ENCODE assay signal across 21 cellular contexts in genomic region chr9:124960409-124960752, GRCh38. TPM values are rescaled to one million over a fixed set of nuclear protein-coding genes. Genes with fewer than 3 reads are reported as not detected.
DNase-seq lines count a peak whose midpoint lies in the region; ATAC-seq, FAIRE-seq and TF ChIP-seq lines count a peak whose summit lies in the region.
"Had no signal": no experiment of that assay in that cellular context is flagged by ENCODE, and none has a peak within 500 bp of the region (broad histone marks: within the 10 kb centered on the region; RNA-seq: fewer than 3 reads in every experiment).

No MANE protein-coding gene starts in this region.

- FAIRE-seq in kidney (lab: Jason Lieb, UNC), result no peak
- FAIRE-seq: A549, GM12878, GM18507, GM19239 had no signal

- no peaks in the 10 kb centered on the region for H4K20me1 ChIP-seq in GM23248 (ENCODE audit: insufficient read depth)

- WGBS in GM23248 (ENCODE audit: low coverage in 1 of 2, low lambda C conversion rate in 2 of 2, missing lambda C conversion rate in 2 of 2), 2 experiments, result 69 to 78% methylated on average over 2 of the region's 2 CpGs

- H3K4me1 ChIP-seq in GM23248 (ENCODE audit: insufficient read depth), result no peaks in the 10 kb centered on the region
- H3K4me1 ChIP-seq in kidney (ENCODE audit: control insufficient read depth in 1 of 2, insufficient read depth in 1 of 2, low read depth in 1 of 2, low read length in 2 of 2), result no peaks in the 10 kb centered on the region
- H3K4me1 ChIP-seq: A549 had no signal

- H3K9me2 ChIP-seq in GM23248 (ENCODE audit: insufficient read depth), result no peaks in the 10 kb centered on the region

- peak; percentile 36 for DNase-seq in GM23248
- DNase-seq in RKO (ENCODE audit: low spot score), result peak; percentile 54
- peak; percentile 19 for DNase-seq in choroid plexus epithelial cell (ENCODE audit: low read depth)
- peak; percentile 57 to 80 for DNase-seq in foreskin fibroblast
- no peak for DNase-seq in NOMO-1 treated with DMSO at 0.1 percent for 48 hours (lab: John Stamatoyannopoulos, UW; ENCODE audit: unreplicated experiment)
- no peak for DNase-seq in CD4-positive, alpha-beta T cell
- no peak for DNase-seq in kidney
- DNase-seq: Calu3; CD4-positive, CD25-positive, alpha-beta regulatory T cell; Karpas-422; NCI-H1417; NCI-H1930; NCI-H2171; NCI-H510A; SIG-M5 had no signal

- in situ Hi-C loops in GM23248 (cut with MboI), result no loop called here

- no peaks in the 10 kb centered on the region for H3K9me3 Mint-ChIP-seq in CD4-positive, alpha-beta T cell
- H3K9me3 Mint-ChIP-seq: GM23338 had no signal

- no peaks in the 10 kb centered on the region for H3K9me3 ChIP-seq in GM23248 (ENCODE audit: low read depth)
- no peaks in the 10 kb centered on the region for H3K9me3 ChIP-seq in CD4-positive, alpha-beta T cell (ENCODE audit: control insufficient read depth, low read length)
- H3K9me3 ChIP-seq in kidney (ENCODE audit: control insufficient read depth in 1 of 2, low read length in 2 of 2), result no peaks in the 10 kb centered on the region
- H3K9me3 ChIP-seq: A549 had no signal

- H3K9ac ChIP-seq in GM23248, result no peak overlapping the region
- no peak overlapping the region for H3K9ac ChIP-seq in kidney (ENCODE audit: low read length in 2 of 2)

- H3K4me2 ChIP-seq in GM23248 (ENCODE audit: unreplicated experiment), result no peak overlapping the region
- H3K4me2 ChIP-seq: A549, GM23338 had no signal

- POLR2A ChIA-PET in CD4-positive, alpha-beta T cell (lab: Charles Lee), result no interaction called here

- H3K4me3 ChIP-seq in GM23248, result no peak overlapping the region
- H3K4me3 ChIP-seq in choroid plexus epithelial cell (ENCODE audit: low read depth, low read length), result no peak overlapping the region
- no peak overlapping the region for H3K4me3 ChIP-seq in foreskin fibroblast (ENCODE audit: low read depth in 1 of 2, low read length in 2 of 2)
- no peak overlapping the region for H3K4me3 ChIP-seq in kidney (ENCODE audit: low read length in 2 of 2)
- H3K4me3 ChIP-seq: A549, GM12878, GM23338 had no signal

- no peak overlapping the region for H2AFZ ChIP-seq in GM23248
- H2AFZ ChIP-seq: GM23338 had no signal

- no peaks in the 10 kb centered on the region for H3K79me2 ChIP-seq in GM23248 (ENCODE audit: insufficient read depth)

- H3K36me3 ChIP-seq in GM23248 (ENCODE audit: low read depth) (no peaks in the 10 kb centered on the region), kidney (ENCODE audit: control insufficient read depth in 1 of 2, insufficient read depth in 2 of 2, low read length in 2 of 2) (no peaks in the 10 kb centered on the region)

- TF ChIP-seq CTCF in choroid plexus epithelial cell (conservative IDR thresholded peaks at IDR 0.05; ENCODE audit: low read depth, low read length) (no peak), foreskin fibroblast (IDR thresholded peaks at IDR 0.05; ENCODE audit: low read depth, low read length) (no peak), kidney (IDR thresholded peaks at IDR 0.05; ENCODE audit: borderline replicate concordance, extremely low read depth, insufficient read depth) (no peak)
- TF ChIP-seq CTCF in CD4-positive, alpha-beta T cell (IDR thresholded peaks at IDR 0.05), result no peak

- ATAC-seq in GM21529 (IDR thresholded peaks at IDR 0.05; ENCODE audit: unreplicated experiment), result no peak
- ATAC-seq in CD4-positive, alpha-beta T cell (ENCODE audit: poor library complexity), result no peak
- ATAC-seq: A549, GM12878, GM23338 had no signal

- H3K27me3 ChIP-seq in GM23248 (replicated peaks; ENCODE audit: insufficient read depth), result no peaks in the 10 kb centered on the region
- no peaks in the 10 kb centered on the region for H3K27me3 ChIP-seq in CD4-positive, alpha-beta T cell (ENCODE audit: control insufficient read depth, insufficient read depth, low read length)

- H3K36me3 Mint-ChIP-seq in CD4-positive, alpha-beta T cell (ENCODE audit: low read depth), result peaks cover 3% of the 10 kb centered on the region

- no peaks in the 10 kb centered on the region for H3K27me3 Mint-ChIP-seq in CD4-positive, alpha-beta T cell
- H3K27me3 Mint-ChIP-seq: CD4-positive, CD25-positive, alpha-beta regulatory T cell had no signal

- H3F3A ChIP-seq in GM23248 (ENCODE audit: insufficient read depth), result no peaks in the 10 kb centered on the region

- H3K4me1 Mint-ChIP-seq in CD4-positive, alpha-beta T cell (ENCODE audit: low read depth), result peaks cover 19% of the 10 kb centered on the region
- H3K4me1 Mint-ChIP-seq: GM23338 had no signal

- no peak overlapping the region for H3K4me3 Mint-ChIP-seq in CD4-positive, alpha-beta T cell
- H3K4me3 Mint-ChIP-seq: CD4-positive, CD25-positive, alpha-beta regulatory T cell; GM23338 had no signal

- intact Hi-C loops in CD4-positive, alpha-beta T cell (cut with DNase I, micrococcal nuclease), result no loop called here
- intact Hi-C loops in kidney (cut with DNase I), result no loop called here

- no peak overlapping the region for H3K27ac Mint-ChIP-seq in CD4-positive, alpha-beta T cell
- H3K27ac Mint-ChIP-seq: GM23338 had no signal

- H3K27ac ChIP-seq in GM23248 (no peak overlapping the region), kidney (ENCODE audit: low read depth in 2 of 2, low read length in 2 of 2) (no peak overlapping the region)
- H3K27ac ChIP-seq in CD4-positive, alpha-beta T cell (ENCODE audit: low read depth, low read length), result no peak overlapping the region
- H3K27ac ChIP-seq: A549 had no signal

- CTCF ChIA-PET in CD4-positive, alpha-beta T cell (lab: Charles Lee), result no interaction called here

RNA-seq across cellular contexts. Expression of gene GOLGA1, which starts 19.5 kb away (rescaled TPM):
- 12.4 and 18.1 TPM in 2 replicates for total RNA-seq in GM23248 (2014; rRNA removed; shearing (Covaris generic))
- 15.3 and 17.1 TPM in 2 replicates for polyA plus RNA-seq in GM23248 (2016; fragmentation: Nextera tagmentation; extraction: Ambion mirVana)
- total RNA-seq in CD4-positive, alpha-beta T cell, result 10 to 100 TPM; 12.9 to 22.2 TPM
- total RNA-seq in kidney, result 21.0 TPM
- 6.2 TPM for polyA plus RNA-seq in kidney (ENCODE audit: insufficient read depth, low read depth, low replicate concordance)

Comparison
In these comparisons a context has a peak if more than half of its experiments do, and no peak if none do; other contexts are left out.
1. DNase-seq: peak in GM23248 (single experiment), RKO (single experiment), choroid plexus epithelial cell (single experiment) and foreskin fibroblast (2 of 2); none in NOMO-1 treated with DMSO at 0.1 percent for 48 hours (single experiment), CD4-positive, alpha-beta T cell (0 of 10) and kidney (single experiment).